1 cellular context compared by ENCODE assay signal in the genomic region with DNA sequence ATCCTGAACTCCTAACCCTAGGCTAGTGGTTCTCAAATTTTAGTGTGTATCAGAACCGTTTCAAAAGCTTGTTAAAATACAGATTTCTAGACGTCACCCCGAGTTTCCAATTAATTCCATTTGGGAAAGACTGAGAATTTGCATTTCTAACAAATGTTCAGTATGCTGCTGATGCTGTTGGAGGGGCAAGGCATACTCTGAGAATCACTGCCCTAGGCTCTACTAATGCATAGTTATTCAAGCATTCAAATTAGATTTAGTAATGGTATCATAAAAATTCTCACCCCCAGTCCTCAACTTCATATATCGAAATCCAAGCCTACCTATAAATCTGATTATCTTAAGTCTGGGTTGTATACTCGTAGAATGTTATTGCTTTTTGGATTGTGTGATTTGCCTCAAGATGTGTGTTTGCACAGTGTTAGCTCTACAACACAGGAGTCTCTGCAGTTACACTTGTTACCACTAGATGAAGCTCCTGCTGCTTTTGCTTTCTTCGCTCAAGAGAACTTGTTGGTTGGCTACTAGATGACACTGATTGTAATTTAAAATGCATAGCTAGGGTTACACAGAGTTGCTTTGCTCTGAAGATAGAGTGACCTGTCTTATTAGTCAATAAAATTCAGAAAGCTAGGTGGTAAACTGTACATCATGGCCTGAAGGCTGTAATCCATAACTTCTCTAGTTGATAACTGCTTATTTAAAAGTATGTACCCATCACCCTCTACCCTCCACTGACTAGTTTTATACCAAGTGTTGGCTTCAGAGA.
TF ChIP-seq lines count a peak whose summit lies in the region.

No MANE protein-coding gene starts in this region.

TF ChIP-seq in HCT116, 20 proteins besides CTCF, POLR2A, EP300 and RAD21 (continued from another document):
- TF ChIP-seq JUND (IDR thresholded peaks at IDR 0.05) (no peak), ATF3 (IDR thresholded peaks at IDR 0.05) (no peak)
